ENCODE assay signal across 8 cellular contexts in the genomic region with DNA sequence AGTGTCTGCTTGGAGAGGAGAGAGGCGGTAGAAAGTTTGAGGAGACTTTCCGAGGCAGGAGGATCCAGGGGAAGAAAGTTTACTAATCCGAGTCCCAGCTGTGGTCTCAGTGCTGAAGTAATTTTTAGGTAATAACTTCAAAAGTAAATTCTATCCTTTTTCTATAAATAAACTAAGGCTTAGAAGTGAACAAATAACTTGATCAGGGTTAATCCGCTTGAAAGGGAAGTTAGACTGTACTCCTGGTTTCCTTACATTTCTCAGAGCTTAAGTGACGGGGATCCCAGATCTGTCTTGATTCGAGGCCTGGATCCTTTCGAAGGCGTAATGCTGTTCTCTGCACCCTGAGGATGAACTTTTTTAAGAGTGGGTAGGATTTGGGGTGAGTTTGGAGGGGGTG. TPM values are rescaled to one million over a fixed set of nuclear protein-coding genes. Genes with fewer than 3 reads are reported as not detected.
DNase-seq lines count a peak whose midpoint lies in the region; ATAC-seq, FAIRE-seq and TF ChIP-seq lines count a peak whose summit lies in the region.

No MANE protein-coding gene starts in this region.

- no peak overlapping the region for H3K18ac ChIP-seq in mesendoderm (ENCODE audit: low read length)

- 40% methylated on average over 4 of the region's 8 CpGs for WGBS in K562 (ENCODE audit: insufficient coverage, low coverage, missing lambda C conversion rate)
- WGBS in mesendoderm (ENCODE audit: extremely low coverage, insufficient coverage, low lambda C conversion rate) = no CpG with 5 or more reads among the region's 8 CpGs
- 49 to 54% methylated on average over 8 of the region's 8 CpGs for WGBS in aorta, 2 donors

- no peaks in the 10 kb centered on the region for H3K9me1 ChIP-seq in K562 (ENCODE audit: control insufficient read depth, insufficient read depth, low read length)

- peak overlapping the region; percentile 82 to 89 for H3K4me3 ChIP-seq in right atrium auricular region
- H3K4me3 ChIP-seq in K562 = peak overlapping the region; percentile 85
- peak overlapping the region; percentile 61 for H3K4me3 ChIP-seq in mesendoderm (ENCODE audit: low read length)
- H3K4me3 ChIP-seq in aorta (ENCODE audit: low read length in 2 of 2) = peak overlapping the region; percentile 52 to 67

- H3K4ac ChIP-seq in mesendoderm (ENCODE audit: low read depth, low read length) = no peak overlapping the region

- H3K27me3 ChIP-seq in right atrium auricular region (no peaks in the 10 kb centered on the region), K562 (ENCODE audit: control insufficient read depth in 2 of 2, insufficient read depth in 2 of 2, low read length in 2 of 2) (no peaks in the 10 kb centered on the region), mesendoderm (ENCODE audit: insufficient read depth, low read length, poor library complexity) (no peaks in the 10 kb centered on the region), aorta (ENCODE audit: control insufficient read depth in 1 of 2, insufficient read depth in 2 of 2, low read length in 1 of 2) (no peaks in the 10 kb centered on the region)

- H2AK5ac ChIP-seq in mesendoderm (ENCODE audit: low read length) = no peak overlapping the region

- H4K20me1 ChIP-seq in K562 (replicated peaks; ENCODE audit: control insufficient read depth, insufficient read depth, low read length) = 0 out of 2 replicates have a peak, but pooled peaks cover 1% of the 10 kb centered on the region

- no peak overlapping the region for H2AFZ ChIP-seq in K562 (ENCODE audit: low read depth, low read length)

- peaks cover 0 to 67% of the 10 kb centered on the region in 2 donors for H3K4me1 ChIP-seq in right atrium auricular region
- H3K4me1 ChIP-seq in K562 (replicated peaks in 1 of 2; ENCODE audit: control insufficient read depth in 2 of 2, insufficient read depth in 2 of 2, low read length in 2 of 2) = peaks cover 13 to 15% of the 10 kb centered on the region in 2 experiments; a peak in 4 of 5 replicates
- H3K4me1 ChIP-seq in mesendoderm (ENCODE audit: control insufficient read depth, low read depth, low read length) = peaks cover 4% of the 10 kb centered on the region
- H3K4me1 ChIP-seq in aorta (ENCODE audit: control insufficient read depth in 1 of 2, insufficient read depth in 2 of 2, low read length in 2 of 2) = peaks cover 2 to 12% of the 10 kb centered on the region in 2 donors

- H4K8ac ChIP-seq in mesendoderm (ENCODE audit: low read depth, low read length) = no peak overlapping the region

- no peak overlapping the region for H2BK120ac ChIP-seq in mesendoderm (ENCODE audit: low read depth, low read length)

- H3K79me2 ChIP-seq in K562 (ENCODE audit: control insufficient read depth, insufficient read depth, low read length) = peaks cover 67% of the 10 kb centered on the region
- peaks cover 49% of the 10 kb centered on the region for H3K79me2 ChIP-seq in mesendoderm (ENCODE audit: control insufficient read depth, insufficient read depth, low read length)

- ATAC-seq in Right ventricle myocardium inferior (no peak), K562 (no peak), aorta (ENCODE audit: low FRiP score) (no peak), HG03354 (IDR thresholded peaks at IDR 0.05; ENCODE audit: poor library complexity, severe bottlenecking, unreplicated experiment) (no peak)

- no peak for FAIRE-seq in K562 (lab: Jason Lieb, UNC)

- CTCF ChIA-PET in K562 (lab: Yijun Ruan, JAX; ENCODE audit: low intra/inter-chr PET ratio) = no interaction called here

- H3K56ac ChIP-seq in mesendoderm (ENCODE audit: low read length) = peak overlapping the region; percentile 58

- TF ChIP-seq CTCF in right atrium auricular region (IDR thresholded peaks at IDR 0.05) = no peak
- no peak for TF ChIP-seq CTCF in K562 (IDR thresholded peaks at IDR 0.05 in 2 of 3, conservative IDR thresholded peaks at IDR 0.05 in 1 of 3; ENCODE audit: insufficient read depth in 2 of 3, low read depth in 1 of 3, low read length in 3 of 3)

- no peak overlapping the region for H4K5ac ChIP-seq in mesendoderm (ENCODE audit: low read length)

- in situ Hi-C loops in K562 (cut with MboI) = no loop called here

- H3K4me2 ChIP-seq in K562 (ENCODE audit: insufficient read depth, low read length) = peak overlapping the region; percentile 89
- peak overlapping the region; percentile 61 for H3K4me2 ChIP-seq in mesendoderm (ENCODE audit: low read length)

- H3K27ac ChIP-seq in right atrium auricular region = peak overlapping the region; percentile 98
- H3K27ac ChIP-seq in K562 (ENCODE audit: extremely low read depth, low read depth, low read length) = no peak overlapping the region
- no peak overlapping the region for H3K27ac ChIP-seq in mesendoderm (ENCODE audit: low read depth, low read length)
- H3K27ac ChIP-seq in aorta (ENCODE audit: low read depth in 1 of 2, low read length in 2 of 2) = no peak overlapping the region

- POLR2A ChIA-PET in K562 (lab: Yijun Ruan, JAX) = interaction anchor here (0.7 to 1.0 kb wide), 4 partner anchors 9 to 23 kb away, joined by 3 read pairs; no protein-coding TSS in a partner anchor

- TF ChIP-seq RAD21 in K562 (CRISPR knock-in tag; conservative IDR thresholded peaks at IDR 0.05 in 1 of 2, IDR thresholded peaks at IDR 0.05 in 1 of 2) = no peak

- H3K23ac ChIP-seq in mesendoderm (ENCODE audit: low read length) = no peak overlapping the region

- H2BK5ac ChIP-seq in mesendoderm (ENCODE audit: low read length) = no peak overlapping the region

- no TSS peak for BruUV-seq in K562 (replicated peaks; lab: Mats Ljungman, UMichigan)

- DNase-seq in right atrium auricular region (ENCODE audit: low spot score) (peak; percentile 5), Right ventricle myocardium inferior (ENCODE audit: missing footprints) (no peak), K562 (ENCODE audit: extremely low read depth in 1 of 4, low spot score in 3 of 4) (no peak), mesendoderm (no peak), aorta (no peak), NCI-H1417 treated with DMSO at 0.1 percent for 48 hours (lab: John Stamatoyannopoulos, UW) (no peak), germinal center (ENCODE audit: low spot score) (no peak)

- H3K9me3 ChIP-seq in right atrium auricular region (no peaks in the 10 kb centered on the region), K562 (replicated peaks; ENCODE audit: control insufficient read depth, insufficient read depth, low read depth, low read length) (no peaks in the 10 kb centered on the region), aorta (ENCODE audit: control insufficient read depth, low read length) (no peaks in the 10 kb centered on the region)

- no peak for TF ChIP-seq EP300 in K562 (IDR thresholded peaks at IDR 0.05; ENCODE audit: low read length)

- intact Hi-C loops in Right ventricle myocardium inferior (cut with DNase I) = loop anchor here (10.0 kb wide), 1 partner anchor 371 kb away; the partner anchor contains the start of gene SNRPB
- intact Hi-C loops in K562 (cut with micrococcal nuclease) = no loop called here
- intact Hi-C loops in aorta (cut with DNase I) = loop anchor here (5.0 to 10.0 kb wide), 5 partner anchors 207 to 639 kb away; partner anchors contain the start of genes NSFL1C (in 1 of the 2) and SIRPA (in 1 of the 2)

- H2BK15ac ChIP-seq in mesendoderm (replicated peaks; ENCODE audit: low read depth) = no peak overlapping the region

- TF ChIP-seq POLR2A in K562 (conservative IDR thresholded peaks at IDR 0.05) = no peak

- H3K79me1 ChIP-seq in mesendoderm (ENCODE audit: low read length) = peaks cover 19% of the 10 kb centered on the region

- H3K9ac ChIP-seq in K562 (ENCODE audit: insufficient read depth in 1 of 2, low read depth in 2 of 2, low read length in 2 of 2) = peak overlapping the region; percentile 14 to 99; a peak in 3 of 4 replicates
- H3K9ac ChIP-seq in mesendoderm (ENCODE audit: low read length) = peak overlapping the region; percentile 81

- no peaks in the 10 kb centered on the region for H3K36me3 ChIP-seq in right atrium auricular region
- H3K36me3 ChIP-seq in K562 (ENCODE audit: control insufficient read depth, insufficient read depth, low read length) = peaks cover 44% of the 10 kb centered on the region; the same call in 2 of the 3 replicates
- no peaks in the 10 kb centered on the region for H3K36me3 ChIP-seq in mesendoderm (ENCODE audit: control insufficient read depth, insufficient read depth, low read length)
- no peaks in the 10 kb centered on the region for H3K36me3 ChIP-seq in aorta (ENCODE audit: control insufficient read depth in 1 of 2, insufficient read depth in 2 of 2, low read length in 1 of 2)

TF ChIP-seq in K562, 482 proteins besides CTCF, POLR2A, EP300 and RAD21 (continues in another document):
- TF ChIP-seq TOE1 (IDR thresholded peaks at IDR 0.05; ENCODE audit: borderline replicate concordance) (no peak), TOE1 (CRISPR knock-in tag; IDR thresholded peaks at IDR 0.05; ENCODE audit: borderline replicate concordance, low read depth) (no peak), FIP1L1 (IDR thresholded peaks at IDR 0.05; ENCODE audit: low read depth, low read length, poor library complexity, severe bottlenecking) (no peak), RBBP5 (IDR thresholded peaks at IDR 0.05; ENCODE audit: borderline replicate concordance, insufficient read depth, low read length, poor library complexity, severe bottlenecking) (no peak)

RNA-seq across cellular contexts. Expression of gene STK35, which starts 2.6 kb away (rescaled TPM):
- total RNA-seq in right atrium auricular region (10 to 100 TPM; 15.0 to 18.8 TPM), Right ventricle myocardium inferior (13.5 TPM), K562 (2014; rRNA removed) (5.4 and 5.8 TPM in 2 replicates), K562 (2014; rRNA removed; fragmentation: Illumina TruSeq; extraction: Trizol) (5.5 and 6.3 TPM in 2 replicates), K562 (2015; rRNA removed; fragmentation: Illumina TruSeq; extraction: Trizol) (6.8 and 7.6 TPM in 2 replicates), K562 (2021) (10.5 and 11.0 TPM in 2 replicates), aorta (10 to 100 TPM; 10.5 to 13.8 TPM)
- 12.3 and 22.4 TPM in 2 replicates for total RNA-seq in K562 (2011; cell fraction: chromatin; rRNA removed; ENCODE audit: low replicate concordance)
- total RNA-seq in K562 (2011; cell fraction: nucleolus; rRNA removed) = 13.3 and 14.3 TPM in 2 replicates
- total RNA-seq in K562 (2011; cell fraction: nucleoplasm; rRNA removed) = 10.6 and 12.2 TPM in 2 replicates
- polyA plus RNA-seq in K562 (2011; rRNA removed) (5.2 and 10.7 TPM in 2 replicates), K562 (2014; fragmentation: Illumina TruSeq; extraction: Trizol) (7.0 and 7.4 TPM in 2 replicates), K562 (2014; fragmentation: Nextera tagmentation; extraction: Ambion mirVana) (1 to 10 TPM; 1.0 to 2.2 TPM), K562 (2014; rRNA removed) (6.8 and 7.4 TPM in 2 replicates), aorta (1 to 10 TPM; 1.6 to 5.1 TPM)
- polyA plus RNA-seq in K562 (2011; cell fraction: cytosol; rRNA removed) = 8.4 and 12.9 TPM in 2 replicates
- 12.4 and 15.5 TPM in 2 replicates for polyA plus RNA-seq in K562 (2011; cell fraction: nucleus; rRNA removed)
- polyA plus RNA-seq in K562 (2012) = 4.0 and 4.2 TPM in 2 replicates
- 7.7 and 10.3 TPM in 2 replicates for polyA minus RNA-seq in K562 (2011; rRNA and poly(A)+ RNA removed)
- 7.2 and 9.1 TPM in 2 replicates for polyA minus RNA-seq in K562 (2011; cell fraction: cytosol; rRNA and poly(A)+ RNA removed)
- polyA minus RNA-seq in K562 (2011; cell fraction: nucleus; rRNA and poly(A)+ RNA removed) = 5.9 and 11.3 TPM in 2 replicates
- 25.0 TPM for polyA plus RNA-seq in mesendoderm (2013, experiment 1 of 2)
- polyA plus RNA-seq in mesendoderm (2013, experiment 2 of 2) = 24.3 TPM

Comparison
In these comparisons a context has a peak if more than half of its experiments do, and no peak if none do; other contexts are left out.
1. H3K27ac ChIP-seq: peak in right atrium auricular region (2 of 2); none in K562 (single experiment), mesendoderm (single experiment) and aorta (0 of 2).
2. Peak in every context shown above with its lines, with median percentiles within 50 percentile points of each other: H3K4me3 ChIP-seq.